16 cellular contexts compared by ENCODE assay signal in the genomic region with DNA sequence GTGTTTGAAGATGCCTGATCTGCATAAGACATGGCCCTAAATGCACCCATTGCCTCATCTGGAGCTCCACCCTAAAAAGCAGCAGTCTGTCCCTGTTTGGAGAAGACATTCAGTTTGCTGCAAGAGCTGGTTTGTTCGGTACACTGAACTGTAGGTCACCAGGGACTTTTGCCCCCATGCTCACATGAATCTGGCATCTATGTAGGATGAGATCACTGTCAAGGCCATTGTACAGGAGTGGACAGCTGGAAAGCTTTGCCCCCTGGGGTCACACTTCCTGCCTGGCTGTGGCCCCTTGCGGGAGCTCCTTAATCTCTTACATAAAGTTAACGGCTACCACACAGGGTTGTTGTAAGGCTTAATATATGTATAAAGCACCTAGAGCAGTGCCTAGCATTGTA.
A peak's percentile ranks its signal among the peaks of the same experiment; 100 is the strongest.
DNase-seq lines count a peak whose midpoint lies in the region; ATAC-seq and TF ChIP-seq lines count a peak whose summit lies in the region.
"Had no signal": no experiment of that assay in that cellular context is flagged by ENCODE, and none has a peak within 500 bp of the region (broad histone marks: within the 10 kb centered on the region; RNA-seq: fewer than 3 reads in every experiment).

No MANE protein-coding gene starts in this region.

- H3K27ac Mint-ChIP-seq in GM23338 (peak overlapping the region; percentile 70), nephron (peak overlapping the region in 2 of 3 experiments; percentile 6 to 43), endothelial cell (ENCODE audit: unreplicated experiment) (no peak overlapping the region)
- H3K27ac Mint-ChIP-seq: activated naive CD4-positive, alpha-beta T cell treated with anti-CD3 and anti-CD28 coated beads, Interleukin-2, amount 50 U/mL, for 24 hours; natural killer cell had no signal

- no peaks in the 10 kb centered on the region for H3K79me2 ChIP-seq in GM23338 (replicated peaks; ENCODE audit: insufficient read depth)

- H3K27me3 Mint-ChIP-seq in GM23338 (ENCODE audit: insufficient read depth, low read depth, poor library complexity), result peaks cover 10% of the 10 kb centered on the region
- no peaks in the 10 kb centered on the region for H3K27me3 Mint-ChIP-seq in nephron (ENCODE audit: low read depth)
- H3K27me3 Mint-ChIP-seq in endothelial cell (ENCODE audit: unreplicated experiment), result no peaks in the 10 kb centered on the region
- H3K27me3 Mint-ChIP-seq: activated naive CD4-positive, alpha-beta T cell treated with anti-CD3 and anti-CD28 coated beads, Interleukin-2, amount 50 U/mL, for 24 hours had no signal

- intact Hi-C loops in testis (cut with DNase I; ENCODE audit: low total_unique reads), result no loop called here

- no peak for TF ChIP-seq POLR2A in testis (IDR thresholded peaks at IDR 0.05)

- peaks cover 22% of the 10 kb centered on the region for H3K4me1 Mint-ChIP-seq in GM23338
- peaks cover 12% of the 10 kb centered on the region for H3K4me1 Mint-ChIP-seq in nephron
- H3K4me1 Mint-ChIP-seq in endothelial cell (ENCODE audit: unreplicated experiment), result peaks cover 9% of the 10 kb centered on the region
- H3K4me1 Mint-ChIP-seq: activated naive CD4-positive, alpha-beta T cell treated with anti-CD3 and anti-CD28 coated beads, Interleukin-2, amount 50 U/mL, for 24 hours; natural killer cell had no signal

- peak overlapping the region; percentile 2; the same call in 1 of the 2 replicates for H3K4me2 ChIP-seq in GM23338

- H3K4me3 Mint-ChIP-seq in GM23338, result no peak overlapping the region; the same call in 2 of the 3 replicates
- no peak overlapping the region for H3K4me3 Mint-ChIP-seq in nephron
- no peak overlapping the region for H3K4me3 Mint-ChIP-seq in endothelial cell (ENCODE audit: unreplicated experiment)
- H3K4me3 Mint-ChIP-seq: activated naive CD4-positive, alpha-beta T cell treated with anti-CD3 and anti-CD28 coated beads, Interleukin-2, amount 50 U/mL, for 24 hours; natural killer cell had no signal

- H3K36me3 ChIP-seq in GM23338 (ENCODE audit: insufficient read depth) (peaks cover 19% of the 10 kb centered on the region), testis (ENCODE audit: low read depth, missing control alignments) (no peaks in the 10 kb centered on the region)

- H3K36me3 Mint-ChIP-seq in GM23338 (ENCODE audit: low read depth) (peaks cover 28% of the 10 kb centered on the region), nephron (ENCODE audit: low read depth) (peaks cover 16% of the 10 kb centered on the region), endothelial cell (ENCODE audit: low read depth, unreplicated experiment) (no peaks in the 10 kb centered on the region)

- peak; percentile 46 for DNase-seq in GM23338 (ENCODE audit: low spot score)
- peak; percentile 83 for DNase-seq in NCI-H146 (lab: John Stamatoyannopoulos, UW)
- DNase-seq in fibroblast of mammary gland (ENCODE audit: low read depth), result peak; percentile 43
- no peak for DNase-seq in testis
- DNase-seq in stimulated activated CD4-positive, alpha-beta T cell treated with anti-CD3 and anti-CD28 coated beads, Interleukin-2, amount 100 ng/mL, for 48 hours, result no peak
- DNase-seq in endothelial cell (ENCODE audit: low spot score), result no peak
- DNase-seq: central memory CD4-positive, alpha-beta T cell; MV-4-11; natural killer cell; NCI-H510A; RPMI8226; substantia nigra had no signal

- peaks cover 11% of the 10 kb centered on the region; the same call in 1 of the 2 replicates for H3F3A ChIP-seq in GM23338 (replicated peaks; ENCODE audit: low read depth)

- H3K27ac ChIP-seq in GM23338 (ENCODE audit: low read depth) (peak overlapping the region; percentile 71; the same call in 1 of the 2 replicates), testis (no peak overlapping the region)
- H3K27ac ChIP-seq: skin epidermis had no signal

- WGBS in testis, 2 donors, result 42 to 53% methylated on average over 3 of the region's 3 CpGs

- no peak overlapping the region for H2AFZ ChIP-seq in GM23338

- H3K4me3 ChIP-seq in GM23338, result no peak overlapping the region
- no peak overlapping the region for H3K4me3 ChIP-seq in fibroblast of mammary gland (ENCODE audit: control insufficient read depth, low read depth, low read length)
- H3K4me3 ChIP-seq in testis, result no peak overlapping the region
- H3K4me3 ChIP-seq: skin epidermis had no signal

- TF ChIP-seq CTCF in GM23338 (conservative IDR thresholded peaks at IDR 0.05; ENCODE audit: low read depth in 2 of 2), result no peak
- no peak for TF ChIP-seq CTCF in fibroblast of mammary gland (conservative IDR thresholded peaks at IDR 0.05; ENCODE audit: control insufficient read depth, insufficient read depth, low read depth, low read length)
- TF ChIP-seq CTCF in nephron (IDR thresholded peaks at IDR 0.05; ENCODE audit: unreplicated experiment in 3 of 3), result no peak
- TF ChIP-seq CTCF in testis (IDR thresholded peaks at IDR 0.05), result no peak
- TF ChIP-seq CTCF in endothelial cell (IDR thresholded peaks at IDR 0.05; ENCODE audit: unreplicated experiment), result no peak

- peaks cover 3% of the 10 kb centered on the region; the same call in 1 of the 2 replicates for H4K20me1 ChIP-seq in GM23338 (replicated peaks; ENCODE audit: insufficient read depth)

- H3K9me3 Mint-ChIP-seq in GM23338, result no peaks in the 10 kb centered on the region
- no peaks in the 10 kb centered on the region for H3K9me3 Mint-ChIP-seq in nephron
- no peaks in the 10 kb centered on the region for H3K9me3 Mint-ChIP-seq in endothelial cell (ENCODE audit: unreplicated experiment)
- H3K9me3 Mint-ChIP-seq: activated naive CD4-positive, alpha-beta T cell treated with anti-CD3 and anti-CD28 coated beads, Interleukin-2, amount 50 U/mL, for 24 hours; natural killer cell had no signal

- H3K4me1 ChIP-seq in GM23338 (ENCODE audit: insufficient read depth), result peaks cover 5% of the 10 kb centered on the region
- no peaks in the 10 kb centered on the region for H3K4me1 ChIP-seq in testis

- H3K9me3 ChIP-seq in testis, result no peaks in the 10 kb centered on the region

- H3K27me3 ChIP-seq in GM23338 (ENCODE audit: insufficient read depth) (no peaks in the 10 kb centered on the region), testis (no peaks in the 10 kb centered on the region)

- ATAC-seq in GM23338 (peak; percentile 48), HG02970 (IDR thresholded peaks at IDR 0.05; ENCODE audit: low FRiP score, unreplicated experiment) (no peak)
- ATAC-seq: natural killer cell had no signal

- H3K9me2 ChIP-seq in GM23338 (ENCODE audit: insufficient read depth), result no peaks in the 10 kb centered on the region

TF ChIP-seq in GM23338, 12 proteins besides CTCF, POLR2A, EP300 and RAD21:
- TF ChIP-seq CREB1 (CRISPR knock-in tag; IDR thresholded peaks at IDR 0.05; ENCODE audit: low read depth) (no peak), ZNF114 (CRISPR knock-in tag; IDR thresholded peaks at IDR 0.05) (no peak), POLR2AphosphoS5 (IDR thresholded peaks at IDR 0.05; ENCODE audit: low read depth) (no peak), EZH2phosphoT487 (IDR thresholded peaks at IDR 0.05; ENCODE audit: unreplicated experiment) (no peak), EZH2 (IDR thresholded peaks at IDR 0.05; ENCODE audit: low read depth, unreplicated experiment) (no peak)
- TF ChIP-seq, protein P1, sequence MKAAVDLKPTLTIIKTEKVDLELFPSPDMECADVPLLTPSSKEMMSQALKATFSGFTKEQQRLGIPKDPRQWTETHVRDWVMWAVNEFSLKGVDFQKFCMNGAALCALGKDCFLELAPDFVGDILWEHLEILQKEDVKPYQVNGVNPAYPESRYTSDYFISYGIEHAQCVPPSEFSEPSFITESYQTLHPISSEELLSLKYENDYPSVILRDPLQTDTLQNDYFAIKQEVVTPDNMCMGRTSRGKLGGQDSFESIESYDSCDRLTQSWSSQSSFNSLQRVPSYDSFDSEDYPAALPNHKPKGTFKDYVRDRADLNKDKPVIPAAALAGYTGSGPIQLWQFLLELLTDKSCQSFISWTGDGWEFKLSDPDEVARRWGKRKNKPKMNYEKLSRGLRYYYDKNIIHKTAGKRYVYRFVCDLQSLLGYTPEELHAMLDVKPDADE (IDR thresholded peaks at IDR 0.05), result no peak
TF ChIP-seq in GM23338: peak in this region for 0.

Comparison
In these comparisons a context has a peak if more than half of its experiments do, and no peak if none do; other contexts are left out.
1. DNase-seq: peak in GM23338 (single experiment), NCI-H146 (single experiment) and fibroblast of mammary gland (single experiment); none in testis (single experiment), stimulated activated CD4-positive, alpha-beta T cell treated with anti-CD3 and anti-CD28 coated beads, Interleukin-2, amount 100 ng/mL, for 48 hours (0 of 2) and endothelial cell (single experiment).